In genomic region chr5:116883875-116884274, GRCh38 we compare ENCODE assay signal across 28 cellular contexts.
A peak's percentile ranks its signal among the peaks of the same experiment; 100 is the strongest.
DNase-seq lines count a peak whose midpoint lies in the region; ATAC-seq, FAIRE-seq and TF ChIP-seq lines count a peak whose summit lies in the region.
"Had no signal": no experiment of that assay in that cellular context is flagged by ENCODE, and none has a peak within 500 bp of the region (broad histone marks: within the 10 kb centered on the region; RNA-seq: fewer than 3 reads in every experiment).

No MANE protein-coding gene starts in this region.

- ATAC-seq in HG02642 (IDR thresholded peaks at IDR 0.05; ENCODE audit: poor library complexity, unreplicated experiment) (peak; percentile 62), HG03103 (IDR thresholded peaks at IDR 0.05; ENCODE audit: low read depth, unreplicated experiment) (peak; percentile 37), GM19467 (IDR thresholded peaks at IDR 0.05; ENCODE audit: unreplicated experiment) (no peak), aorta (ENCODE audit: low FRiP score) (no peak)
- ATAC-seq: natural killer cell treated with Interleukin-12 subunit alpha and Interleukin-12 subunit beta and Interleukin-15 and Interleukin-18, amount 100 ng/mL, for 72 hours had no signal

- H3K27ac Mint-ChIP-seq in CD8-positive, alpha-beta memory T cell, result no peak overlapping the region
- H3K27ac Mint-ChIP-seq: activated B cell treated with CpG ODN at 0.5 μM for 24 hours; activated naive CD8-positive, alpha-beta T cell treated with anti-CD3 and anti-CD28 coated beads, Interleukin-2, amount 10 ng/mL, durations not matched to agents 7 days and 5 days; CD4-positive, alpha-beta T cell; natural killer cell treated with Interleukin-12 subunit alpha and Interleukin-12 subunit beta and Interleukin-15 and Interleukin-18, amount 100 ng/mL, for 72 hours had no signal

- no peaks in the 10 kb centered on the region for H3K36me3 ChIP-seq in aorta (ENCODE audit: control insufficient read depth in 1 of 2, insufficient read depth in 2 of 2, low read length in 1 of 2)
- no peaks in the 10 kb centered on the region for H3K36me3 ChIP-seq in CD8-positive, alpha-beta memory T cell (ENCODE audit: insufficient read depth, low read length)
- H3K36me3 ChIP-seq: left ventricle myocardium inferior, ovary, right atrium auricular region, stomach, tibial nerve had no signal

- no peak for TF ChIP-seq CTCF in GM10266 (IDR thresholded peaks at IDR 0.05; ENCODE audit: control insufficient read depth, insufficient read depth, low read depth, missing control alignments)

- no peak overlapping the region for H3K4me3 ChIP-seq in aorta (ENCODE audit: low read length in 2 of 2)
- no peak overlapping the region for H3K4me3 ChIP-seq in CD8-positive, alpha-beta memory T cell (ENCODE audit: low read length)
- H3K4me3 ChIP-seq: left ventricle myocardium inferior, ovary, right atrium auricular region, stomach, tibial nerve had no signal

- peaks cover 0 to 2% (median 0%) of the 10 kb centered on the region in 5 donors for H3K9me3 Mint-ChIP-seq in CD8-positive, alpha-beta memory T cell
- H3K9me3 Mint-ChIP-seq: activated B cell treated with CpG ODN at 0.5 μM for 24 hours; activated naive CD8-positive, alpha-beta T cell treated with anti-CD3 and anti-CD28 coated beads, Interleukin-2, amount 10 ng/mL, durations not matched to agents 7 days and 5 days; CD4-positive, alpha-beta T cell had no signal

- POLR2A ChIA-PET in CD8-positive, alpha-beta memory T cell (lab: Charles Lee), result no interaction called here

- CTCF ChIA-PET in CD8-positive, alpha-beta memory T cell (lab: Charles Lee), result no interaction called here

- no peaks in the 10 kb centered on the region for H3K27me3 Mint-ChIP-seq in CD8-positive, alpha-beta memory T cell
- H3K27me3 Mint-ChIP-seq: activated B cell treated with CpG ODN at 0.5 μM for 24 hours; activated naive CD8-positive, alpha-beta T cell treated with anti-CD3 and anti-CD28 coated beads, Interleukin-2, amount 10 ng/mL, durations not matched to agents 7 days and 5 days; CD4-positive, alpha-beta T cell; natural killer cell treated with Interleukin-12 subunit alpha and Interleukin-12 subunit beta and Interleukin-15 and Interleukin-18, amount 100 ng/mL, for 72 hours had no signal

- no peak overlapping the region for H3K27ac ChIP-seq in aorta (ENCODE audit: low read depth in 1 of 2, low read length in 2 of 2)
- no peak overlapping the region for H3K27ac ChIP-seq in CD8-positive, alpha-beta memory T cell (ENCODE audit: low read depth, low read length)
- H3K27ac ChIP-seq: 22Rv1, epithelial cell of prostate, left ventricle myocardium inferior, ovary, right atrium auricular region, stomach, tibial nerve had no signal

- H3K9me3 ChIP-seq in aorta (ENCODE audit: control insufficient read depth, low read length), result no peaks in the 10 kb centered on the region
- no peaks in the 10 kb centered on the region for H3K9me3 ChIP-seq in CD8-positive, alpha-beta memory T cell (ENCODE audit: low read length)
- H3K9me3 ChIP-seq: ovary, right atrium auricular region had no signal

- DNase-seq in GM10266 (ENCODE audit: extremely low spot score) (peak; percentile 16), GM19239 (ENCODE audit: insufficient read length, low spot score) (no peak), aorta (no peak)
- DNase-seq in activated CD8-positive, alpha-beta memory T cell treated with anti-CD3 and anti-CD28 coated beads, Interleukin-2, amount 50 U/mL, for 4 hours, result no peak
- DNase-seq in CD8-positive, alpha-beta memory T cell, result no peak
- DNase-seq: activated B cell treated with CpG ODN at 0.5 μM for 24 hours; activated CD4-positive, alpha-beta T cell treated with anti-CD3 and anti-CD28 coated beads, Interleukin-2, amount 50 U/mL, for 4 hours; activated effector memory CD4-positive, alpha-beta T cell treated with Interleukin-2 at 50 U/mL for 16 hours; activated naive CD8-positive, alpha-beta T cell treated with anti-CD3 and anti-CD28 coated beads, Interleukin-2, amount 10 ng/mL, durations not matched to agents 7 days and 5 days; CD4-positive, alpha-beta T cell; hippocampal formation; KG1; left ventricle myocardium inferior; midbrain; NCI-H1436; NCI-H526 treated with DMSO at 0.1 percent for 48 hours; ovary; stomach had no signal

- H3K4me3 Mint-ChIP-seq in CD8-positive, alpha-beta memory T cell, result no peak overlapping the region
- H3K4me3 Mint-ChIP-seq: activated B cell treated with CpG ODN at 0.5 μM for 24 hours; activated naive CD8-positive, alpha-beta T cell treated with anti-CD3 and anti-CD28 coated beads, Interleukin-2, amount 10 ng/mL, durations not matched to agents 7 days and 5 days; CD4-positive, alpha-beta T cell; natural killer cell treated with Interleukin-12 subunit alpha and Interleukin-12 subunit beta and Interleukin-15 and Interleukin-18, amount 100 ng/mL, for 72 hours had no signal

- H3K27me3 ChIP-seq in aorta (ENCODE audit: control insufficient read depth in 1 of 2, insufficient read depth in 2 of 2, low read length in 1 of 2), result no peaks in the 10 kb centered on the region
- H3K27me3 ChIP-seq in CD8-positive, alpha-beta memory T cell (ENCODE audit: insufficient read depth, low read length, poor library complexity, severe bottlenecking), result no peaks in the 10 kb centered on the region
- H3K27me3 ChIP-seq: ovary, right atrium auricular region, stomach, tibial nerve had no signal

- no peaks in the 10 kb centered on the region for H3K36me3 Mint-ChIP-seq in CD8-positive, alpha-beta memory T cell
- H3K36me3 Mint-ChIP-seq: activated naive CD8-positive, alpha-beta T cell treated with anti-CD3 and anti-CD28 coated beads, Interleukin-2, amount 10 ng/mL, durations not matched to agents 7 days and 5 days; natural killer cell treated with Interleukin-12 subunit alpha and Interleukin-12 subunit beta and Interleukin-15 and Interleukin-18, amount 100 ng/mL, for 72 hours had no signal

- no peaks in the 10 kb centered on the region for H3K4me1 Mint-ChIP-seq in CD8-positive, alpha-beta memory T cell
- H3K4me1 Mint-ChIP-seq: activated B cell treated with CpG ODN at 0.5 μM for 24 hours; activated naive CD8-positive, alpha-beta T cell treated with anti-CD3 and anti-CD28 coated beads, Interleukin-2, amount 10 ng/mL, durations not matched to agents 7 days and 5 days had no signal

- FAIRE-seq in GM19239 (lab: Jason Lieb, UNC), result peak; percentile 26
- FAIRE-seq: H54, HTR-8/SVneo had no signal

- H3K4me1 ChIP-seq in aorta (ENCODE audit: control insufficient read depth in 1 of 2, insufficient read depth in 2 of 2, low read length in 2 of 2), result no peaks in the 10 kb centered on the region
- H3K4me1 ChIP-seq in CD8-positive, alpha-beta memory T cell (ENCODE audit: insufficient read depth, low read length), result no peaks in the 10 kb centered on the region
- H3K4me1 ChIP-seq: left ventricle myocardium inferior, right atrium auricular region, stomach, tibial nerve had no signal

- intact Hi-C loops in aorta (cut with DNase I), result no loop called here

- 86 to 94% methylated on average over 2 of the region's 2 CpGs for WGBS in aorta, 2 donors

Comparison
In these comparisons a context has a peak if more than half of its experiments do, and no peak if none do; other contexts are left out.
1. ATAC-seq: peak in HG02642 (single experiment) and HG03103 (single experiment); none in GM19467 (single experiment) and aorta (single experiment).